In the genomic region with DNA sequence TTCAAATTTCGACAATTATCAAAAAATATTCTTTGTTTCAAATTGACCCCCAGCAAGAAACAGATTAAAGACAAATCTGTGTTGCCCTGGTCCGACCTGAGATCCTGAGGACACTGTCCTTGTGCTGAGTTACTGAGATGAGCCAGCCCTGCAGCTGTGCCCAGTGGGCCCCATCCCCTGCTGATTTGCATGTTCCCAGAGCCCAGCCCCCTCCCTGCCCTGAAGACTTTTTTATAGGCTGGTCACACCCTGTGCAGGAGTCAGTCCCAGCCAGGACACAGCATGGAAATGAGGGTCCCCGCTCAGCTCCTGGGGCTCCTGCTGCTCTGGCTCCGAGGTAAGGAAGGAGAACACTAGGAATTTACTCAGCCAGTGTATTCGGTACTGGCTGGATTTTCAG, we compare ENCODE assay signal across 1 cellular context.
A peak's percentile ranks its signal among the peaks of the same experiment; 100 is the strongest.
TF ChIP-seq lines count a peak whose summit lies in the region.

No MANE protein-coding gene starts in this region.

TF ChIP-seq in H1, 55 proteins besides CTCF, POLR2A, EP300 and RAD21:
- TF ChIP-seq TCF12 (IDR thresholded peaks at IDR 0.05; ENCODE audit: low read depth, low read length) = peak; percentile 64; the same call in 1 of the 2 replicates
- TF ChIP-seq SP1 (IDR thresholded peaks at IDR 0.05; ENCODE audit: low read depth, low read length) = 0 out of 2 replicates have a peak, but pooled peaks have one; percentile 17
- TF ChIP-seq POU5F1 (IDR thresholded peaks at IDR 0.05; ENCODE audit: low read depth, low read length) = no peak
